In genomic region chr2:97664636-97664970, GRCh38 we compare ENCODE assay signal across 8 cellular contexts. TPM values are rescaled to one million over a fixed set of nuclear protein-coding genes. Genes with fewer than 3 reads are reported as not detected.
A peak's percentile ranks its signal among the peaks of the same experiment; 100 is the strongest.
DNase-seq lines count a peak whose midpoint lies in the region; ATAC-seq, FAIRE-seq and TF ChIP-seq lines count a peak whose summit lies in the region.

No MANE protein-coding gene starts in this region.

- no peaks in the 10 kb centered on the region for H3K9me1 ChIP-seq in endothelial cell of umbilical vein (replicated peaks; ENCODE audit: control insufficient read depth, extremely low read depth, insufficient read depth, low read length)

- no peaks in the 10 kb centered on the region for H4K20me1 ChIP-seq in endothelial cell of umbilical vein (replicated peaks; ENCODE audit: control insufficient read depth, extremely low read depth, insufficient read depth, low read length)

- intact Hi-C loops in endothelial cell of umbilical vein (cut with micrococcal nuclease), result loop anchor here (1.0 kb wide), 3 partner anchors 18 to 74 kb away; partner anchors contain the start of gene COX5B
- intact Hi-C loops in pancreas (cut with DNase I), result no loop called here

- peak overlapping the region; percentile 95 for H3K9ac ChIP-seq in endothelial cell of umbilical vein (replicated peaks; ENCODE audit: extremely low read depth, insufficient read depth, low read length)

- H3K4me2 ChIP-seq in endothelial cell of umbilical vein (ENCODE audit: insufficient read depth, low read length), result peak overlapping the region; percentile 75

- H3K79me2 ChIP-seq in endothelial cell of umbilical vein (ENCODE audit: control insufficient read depth, insufficient read depth, low read length), result peaks cover 13% of the 10 kb centered on the region

- dilution Hi-C loops in endothelial cell of umbilical vein (cut with MboI; ENCODE audit: extremely low pct_ligation_motif_present, low sequenced_read_pairs), result no loop called here

- peak overlapping the region; percentile 65 to 97 (median 84) for H3K4me3 ChIP-seq in Peyer's patch
- peak overlapping the region; percentile 57 to 74 (median 63) for H3K4me3 ChIP-seq in endothelial cell of umbilical vein (replicated peaks in 1 of 3; ENCODE audit: insufficient read depth in 1 of 3, low read depth in 1 of 3, low read length in 3 of 3)
- H3K4me3 ChIP-seq in pancreas, result peak overlapping the region; percentile 28 to 88 (median 81)

- 4 to 5% methylated on average over 21 of the region's 21 CpGs for WGBS in pancreas, 2 donors

- H3K9me3 ChIP-seq in Peyer's patch, result no peaks in the 10 kb centered on the region
- no peaks in the 10 kb centered on the region for H3K9me3 ChIP-seq in endothelial cell of umbilical vein (replicated peaks; ENCODE audit: control insufficient read depth, insufficient read depth, low read length)
- H3K9me3 ChIP-seq in pancreas, result no peaks in the 10 kb centered on the region

- H3K4me1 ChIP-seq in Peyer's patch (peaks cover 0 to 32% (median 11%) of the 10 kb centered on the region in 4 donors), endothelial cell of umbilical vein (ENCODE audit: control insufficient read depth, extremely low read depth, insufficient read depth, low read length) (peaks cover 18% of the 10 kb centered on the region), pancreas (peaks cover 5 to 15% (median 13%) of the 10 kb centered on the region in 3 donors)

- ATAC-seq in pancreas, result peak in 1 of 4 donors; percentile 5
- ATAC-seq in HG02938 (IDR thresholded peaks at IDR 0.05; ENCODE audit: unreplicated experiment), result no peak

- DNase-seq in SHP77 treated with DMSO at 0.1 percent for 48 hours (lab: John Stamatoyannopoulos, UW) (peak; percentile 42), SHP77 (lab: John Stamatoyannopoulos, UW) (no peak), Peyer's patch (no peak), endothelial cell of umbilical vein (ENCODE audit: low read depth, low spot score) (no peak), pancreas (peak in 1 of 6 donors; percentile 38), 8988T (no peak), LoVo (ENCODE audit: low spot score) (no peak)

- peak; percentile 59 for FAIRE-seq in endothelial cell of umbilical vein (lab: Jason Lieb, UNC)
- FAIRE-seq in pancreas (lab: Jason Lieb, UNC), result no peak

- POLR2A ChIA-PET in endothelial cell of umbilical vein (lab: Charles Lee), result interaction anchor here (0.5 to 3.9 kb wide), 7 partner anchors 12 to 189 kb away, joined by 3 to 38 read pairs (median 4); partner anchors contain the start of gene COX5B

- peak overlapping the region; percentile 71 for H2AFZ ChIP-seq in endothelial cell of umbilical vein (ENCODE audit: low read depth, low read length)

- TF ChIP-seq CTCF in Peyer's patch (IDR thresholded peaks at IDR 0.05) (no peak), endothelial cell of umbilical vein (IDR thresholded peaks at IDR 0.05; ENCODE audit: extremely low read depth in 1 of 2, insufficient read depth in 1 of 2, low read depth in 1 of 2, low read length in 2 of 2) (no peak), pancreas (IDR thresholded peaks at IDR 0.05) (no peak)

- TF ChIP-seq POLR2A in Peyer's patch (IDR thresholded peaks at IDR 0.05), result no peak
- TF ChIP-seq POLR2A in endothelial cell of umbilical vein (IDR thresholded peaks at IDR 0.05; ENCODE audit: low read depth, low read length), result no peak

- H3K27me3 ChIP-seq in Peyer's patch (no peaks in the 10 kb centered on the region), endothelial cell of umbilical vein (ENCODE audit: control insufficient read depth in 2 of 2, insufficient read depth in 2 of 2, low read length in 2 of 2) (no peaks in the 10 kb centered on the region), pancreas (no peaks in the 10 kb centered on the region)

- CTCF ChIA-PET in endothelial cell of umbilical vein (lab: Charles Lee), result interaction anchor here (0.8 to 6.3 kb wide), 16 partner anchors 9 to 720 kb away, joined by 3 to 126 read pairs (median 4); partner anchors contain the start of gene COX5B

- peaks cover 0 to 7% (median 0%) of the 10 kb centered on the region in 3 donors for H3K36me3 ChIP-seq in Peyer's patch
- no peaks in the 10 kb centered on the region for H3K36me3 ChIP-seq in endothelial cell of umbilical vein (ENCODE audit: control insufficient read depth in 2 of 2, extremely low read depth in 1 of 2, insufficient read depth in 2 of 2, low read length in 2 of 2)
- no peaks in the 10 kb centered on the region for H3K36me3 ChIP-seq in pancreas

- TSS peak; percentile 68 for BruUV-seq in endothelial cell of umbilical vein (replicated peaks; lab: Mats Ljungman, UMichigan)

- peak overlapping the region; percentile 93 to 100 (median 96) for H3K27ac ChIP-seq in Peyer's patch
- H3K27ac ChIP-seq in endothelial cell of umbilical vein (ENCODE audit: insufficient read depth, low read depth, low read length), result peak overlapping the region; percentile 85
- H3K27ac ChIP-seq in pancreas, result peak overlapping the region; percentile 88 to 99 (median 97)

TF ChIP-seq in endothelial cell of umbilical vein, 7 proteins besides CTCF, POLR2A, EP300 and RAD21:
- no peak for TF ChIP-seq MYC (IDR thresholded peaks at IDR 0.05; ENCODE audit: low read depth, low read length)
- TF ChIP-seq POLR2AphosphoS5 (IDR thresholded peaks at IDR 0.05; ENCODE audit: insufficient read depth, low read depth, low read length), result no peak
- TF ChIP-seq JUN (IDR thresholded peaks at IDR 0.05; ENCODE audit: borderline replicate concordance, insufficient read depth, insufficient read length, low read depth), result no peak
- no peak for TF ChIP-seq MAX (IDR thresholded peaks at IDR 0.05; ENCODE audit: insufficient read depth, insufficient read length)
- no peak for TF ChIP-seq GATA2 (IDR thresholded peaks at IDR 0.05; ENCODE audit: insufficient read depth, insufficient read length, low read depth, low read length)
- TF ChIP-seq FOS (IDR thresholded peaks at IDR 0.05; ENCODE audit: borderline replicate concordance, insufficient read depth, low read length), result no peak
- TF ChIP-seq EZH2 (IDR thresholded peaks at IDR 0.05; ENCODE audit: borderline replicate concordance, low read depth, low read length, severe bottlenecking), result no peak

RNA-seq across cellular contexts. Expression of gene ACTR1B, which starts 0.8 kb away (rescaled TPM):
- total RNA-seq in Peyer's patch (100 to 1,000 TPM in 1 of 4 donors, 10 to 100 TPM in 3; 64.3 to 151 (median 89.1) TPM), endothelial cell of umbilical vein (49.8 and 50.2 TPM in 2 replicates), pancreas (10 to 100 TPM; 46.8 to 52.2 (median 49.1) TPM)
- polyA plus RNA-seq in endothelial cell of umbilical vein (60.9 and 68.4 TPM in 2 replicates), pancreas (10 to 100 TPM; 73.6 to 90.0 TPM)
- polyA plus RNA-seq in endothelial cell of umbilical vein (2011; cell fraction: cytosol; rRNA removed), result 43.1 and 51.6 TPM in 2 replicates
- 101 and 122 TPM in 2 replicates for polyA plus RNA-seq in endothelial cell of umbilical vein (2011; cell fraction: nucleus; rRNA removed)
- polyA plus RNA-seq in endothelial cell of umbilical vein (2012), result 37.3 and 53.6 TPM in 2 replicates
- polyA minus RNA-seq in endothelial cell of umbilical vein, result 43.7 and 49.1 TPM in 2 replicates
- 30.0 TPM for polyA minus RNA-seq in endothelial cell of umbilical vein (2011; cell fraction: cytosol; rRNA and poly(A)+ RNA removed)
- 18.6 and 30.5 TPM in 2 replicates for polyA minus RNA-seq in endothelial cell of umbilical vein (2011; cell fraction: nucleus; rRNA and poly(A)+ RNA removed)

RNA-seq across cellular contexts. Expression of gene C2orf92, which starts 4.9 kb away (rescaled TPM):
- total RNA-seq in Peyer's patch (10 to 100 TPM in 3 of 4 donors, 1 to 10 TPM in 1; 5.3 to 70.1 (median 25.5) TPM), endothelial cell of umbilical vein (4.2 and 7.9 TPM in 2 replicates), pancreas (10 to 100 TPM in 1 of 6 donors, 1 to 10 TPM in 5; 4.1 to 10.5 (median 7.1) TPM)
- polyA plus RNA-seq in endothelial cell of umbilical vein (1.8 and 2.7 TPM in 2 replicates), pancreas (10 to 100 TPM; 40.2 to 42.6 TPM)
- 0.35 and 0.95 TPM in 2 replicates for polyA plus RNA-seq in endothelial cell of umbilical vein (2011; cell fraction: cytosol; rRNA removed)
- polyA plus RNA-seq in endothelial cell of umbilical vein (2011; cell fraction: nucleus; rRNA removed), result 23.7 and 28.6 TPM in 2 replicates
- 3.7 and 3.9 TPM in 2 replicates for polyA plus RNA-seq in endothelial cell of umbilical vein (2012)
- 3.3 and 3.6 TPM in 2 replicates for polyA minus RNA-seq in endothelial cell of umbilical vein
- polyA minus RNA-seq in endothelial cell of umbilical vein (2011; cell fraction: cytosol; rRNA and poly(A)+ RNA removed), result 4.4 TPM
- polyA minus RNA-seq in endothelial cell of umbilical vein (2011; cell fraction: nucleus; rRNA and poly(A)+ RNA removed), result 9.1 and 9.5 TPM in 2 replicates

RNA-seq across cellular contexts. Expression of gene COX5B, which starts 18.7 kb away (rescaled TPM):
- total RNA-seq in Peyer's patch, result 100 to 1,000 TPM; 248 to 721 (median 447) TPM
- total RNA-seq in endothelial cell of umbilical vein, result 159 and 167 TPM in 2 replicates
- 292 and 329 TPM in 2 replicates for polyA plus RNA-seq in endothelial cell of umbilical vein
- 383 and 430 TPM in 2 replicates for polyA plus RNA-seq in endothelial cell of umbilical vein (2011; cell fraction: cytosol; rRNA removed)
- 128 and 175 TPM in 2 replicates for polyA plus RNA-seq in endothelial cell of umbilical vein (2011; cell fraction: nucleus; rRNA removed)
- polyA plus RNA-seq in endothelial cell of umbilical vein (2012), result 159 and 231 TPM in 2 replicates
- 54.6 and 60.0 TPM in 2 replicates for polyA minus RNA-seq in endothelial cell of umbilical vein
- 83.4 TPM for polyA minus RNA-seq in endothelial cell of umbilical vein (2011; cell fraction: cytosol; rRNA and poly(A)+ RNA removed)
- polyA minus RNA-seq in endothelial cell of umbilical vein (2011; cell fraction: nucleus; rRNA and poly(A)+ RNA removed), result 21.1 and 22.5 TPM in 2 replicates
- total RNA-seq in pancreas, result 100 to 1,000 TPM in 3 of 6 donors, 10 to 100 TPM in 3; 73.5 to 109 (median 96.2) TPM
- 100 to 1,000 TPM; 210 to 214 TPM for polyA plus RNA-seq in pancreas

RNA-seq across cellular contexts. Expression of gene ZAP70, which starts 48.8 kb away (rescaled TPM):
- 10 to 100 TPM; 11.5 to 75.1 (median 27.2) TPM for total RNA-seq in Peyer's patch
- not detected in 2 replicates for total RNA-seq in endothelial cell of umbilical vein
- polyA plus RNA-seq in endothelial cell of umbilical vein, result 0.10 and 0.14 TPM in 2 replicates
- polyA plus RNA-seq in endothelial cell of umbilical vein (2011; cell fraction: cytosol; rRNA removed), result 0.07 TPM in 1 of 2 replicates, not detected in the other
- polyA plus RNA-seq in endothelial cell of umbilical vein (2011; cell fraction: nucleus; rRNA removed), result 0.78 and 0.99 TPM in 2 replicates
- polyA plus RNA-seq in endothelial cell of umbilical vein (2012), result 0.25 and 0.30 TPM in 2 replicates
- polyA minus RNA-seq in endothelial cell of umbilical vein, result 0.12 TPM in 1 of 2 replicates, not detected in the other
- polyA minus RNA-seq in endothelial cell of umbilical vein (2011; cell fraction: cytosol; rRNA and poly(A)+ RNA removed), result not detected
- 0.53 TPM in 1 of 2 replicates, not detected in the other for polyA minus RNA-seq in endothelial cell of umbilical vein (2011; cell fraction: nucleus; rRNA and poly(A)+ RNA removed)
- 1 to 10 TPM in 5 of 6 donors, under 1 TPM in 1; 0.42 to 1.7 (median 1.2) TPM for total RNA-seq in pancreas
- polyA plus RNA-seq in pancreas, result 1 to 10 TPM; 2.5 to 2.6 TPM
